In genomic region chrX:124497386-124497785, GRCh38 we compare ENCODE assay signal across 18 cellular contexts.
A peak's percentile ranks its signal among the peaks of the same experiment; 100 is the strongest.
DNase-seq lines count a peak whose midpoint lies in the region; ATAC-seq, FAIRE-seq and TF ChIP-seq lines count a peak whose summit lies in the region.
"Had no signal": no experiment of that assay in that cellular context is flagged by ENCODE, and none has a peak within 500 bp of the region (broad histone marks: within the 10 kb centered on the region; RNA-seq: fewer than 3 reads in every experiment).

No MANE protein-coding gene starts in this region.

- H3K9me3 Mint-ChIP-seq in activated CD8-positive, alpha-beta T cell treated with anti-CD3 and anti-CD28 coated beads for 36 hours = no peaks in the 10 kb centered on the region
- H3K9me3 Mint-ChIP-seq in activated CD8-positive, alpha-beta T cell treated with anti-CD3 and anti-CD28 coated beads, Interleukin-2, amount 10 ng/mL, durations not matched to agents 7 days and 5 days (ENCODE audit: insufficient read depth) = no peaks in the 10 kb centered on the region

- no peaks in the 10 kb centered on the region for H3K36me3 ChIP-seq in bronchial epithelial cell (ENCODE audit: control insufficient read depth, insufficient read depth, low read length)

- ATAC-seq in activated CD8-positive, alpha-beta T cell treated with anti-CD3 and anti-CD28 coated beads for 36 hours = peak; percentile 68
- ATAC-seq in activated CD8-positive, alpha-beta T cell treated with anti-CD3 and anti-CD28 coated beads, Interleukin-2, amount 10 ng/mL, durations not matched to agents 7 days and 5 days = no peak
- no peak for ATAC-seq in HG03139 (IDR thresholded peaks at IDR 0.05; ENCODE audit: unreplicated experiment)
- no peak for ATAC-seq in GM19023 (IDR thresholded peaks at IDR 0.05; ENCODE audit: unreplicated experiment)

- no peak for TF ChIP-seq CTCF in activated CD8-positive, alpha-beta T cell treated with anti-CD3 and anti-CD28 coated beads for 36 hours (IDR thresholded peaks at IDR 0.05)
- no peak for TF ChIP-seq CTCF in bronchial epithelial cell (IDR thresholded peaks at IDR 0.05; ENCODE audit: insufficient read depth, low read length, severe bottlenecking)

- no peak overlapping the region for H3K27ac Mint-ChIP-seq in activated CD8-positive, alpha-beta T cell treated with anti-CD3 and anti-CD28 coated beads for 36 hours
- no peak overlapping the region for H3K27ac Mint-ChIP-seq in activated CD8-positive, alpha-beta T cell treated with anti-CD3 and anti-CD28 coated beads, Interleukin-2, amount 10 ng/mL, durations not matched to agents 7 days and 5 days

- no peak for DNase-seq in activated CD8-positive, alpha-beta T cell treated with anti-CD3 and anti-CD28 coated beads for 36 hours
- no peak for DNase-seq in activated CD8-positive, alpha-beta T cell treated with anti-CD3 and anti-CD28 coated beads, Interleukin-2, amount 10 ng/mL, durations not matched to agents 7 days and 5 days
- DNase-seq in M059J (ENCODE audit: low read depth) (peak; percentile 4), bronchial epithelial cell (ENCODE audit: low read depth) (peak; percentile 76), renal cortical epithelial cell (ENCODE audit: low read depth) (peak; percentile 7), SHP77 treated with DMSO at 0.1 percent for 48 hours (lab: John Stamatoyannopoulos, UW) (no peak)
- DNase-seq: C1 segment of cervical spinal cord, IMR-90, Karpas-422, NCI-H1105, NCI-H187, NCI-H345, NCI-H526 treated with DMSO at 0.1 percent for 48 hours had no signal

- no peaks in the 10 kb centered on the region for H3K27me3 Mint-ChIP-seq in activated CD8-positive, alpha-beta T cell treated with anti-CD3 and anti-CD28 coated beads for 36 hours
- H3K27me3 Mint-ChIP-seq in activated CD8-positive, alpha-beta T cell treated with anti-CD3 and anti-CD28 coated beads, Interleukin-2, amount 10 ng/mL, durations not matched to agents 7 days and 5 days (ENCODE audit: low read depth) = no peaks in the 10 kb centered on the region

- peaks cover 17% of the 10 kb centered on the region for H3K4me1 Mint-ChIP-seq in activated CD8-positive, alpha-beta T cell treated with anti-CD3 and anti-CD28 coated beads for 36 hours (ENCODE audit: low read depth)
- H3K4me1 Mint-ChIP-seq in activated CD8-positive, alpha-beta T cell treated with anti-CD3 and anti-CD28 coated beads, Interleukin-2, amount 10 ng/mL, durations not matched to agents 7 days and 5 days (ENCODE audit: low read depth) = no peaks in the 10 kb centered on the region

- H3K4me3 Mint-ChIP-seq in activated CD8-positive, alpha-beta T cell treated with anti-CD3 and anti-CD28 coated beads for 36 hours = no peak overlapping the region
- no peak overlapping the region for H3K4me3 Mint-ChIP-seq in activated CD8-positive, alpha-beta T cell treated with anti-CD3 and anti-CD28 coated beads, Interleukin-2, amount 10 ng/mL, durations not matched to agents 7 days and 5 days

- H3K27me3 ChIP-seq in bronchial epithelial cell (ENCODE audit: control insufficient read depth, insufficient read depth, low read length) = no peaks in the 10 kb centered on the region

- POLR2A ChIA-PET in activated CD8-positive, alpha-beta T cell treated with anti-CD3 and anti-CD28 coated beads for 36 hours (lab: Charles Lee) = no interaction called here
- POLR2A ChIA-PET in activated CD8-positive, alpha-beta T cell treated with anti-CD3 and anti-CD28 coated beads, Interleukin-2, amount 10 ng/mL, durations not matched to agents 7 days and 5 days (lab: Charles Lee) = no interaction called here

- intact Hi-C loops in activated CD8-positive, alpha-beta T cell treated with anti-CD3 and anti-CD28 coated beads for 36 hours (cut with micrococcal nuclease) = no loop called here

- CTCF ChIA-PET in activated CD8-positive, alpha-beta T cell treated with anti-CD3 and anti-CD28 coated beads for 36 hours (lab: Charles Lee) = no interaction called here
- CTCF ChIA-PET in activated CD8-positive, alpha-beta T cell treated with anti-CD3 and anti-CD28 coated beads, Interleukin-2, amount 10 ng/mL, durations not matched to agents 7 days and 5 days (lab: Charles Lee) = no interaction called here

- no peak overlapping the region for H3K4me3 ChIP-seq in bronchial epithelial cell (ENCODE audit: low read depth, low read length)

- no peaks in the 10 kb centered on the region for H3K36me3 Mint-ChIP-seq in activated CD8-positive, alpha-beta T cell treated with anti-CD3 and anti-CD28 coated beads for 36 hours (ENCODE audit: low read depth)
- H3K36me3 Mint-ChIP-seq in activated CD8-positive, alpha-beta T cell treated with anti-CD3 and anti-CD28 coated beads, Interleukin-2, amount 10 ng/mL, durations not matched to agents 7 days and 5 days (ENCODE audit: low read depth) = no peaks in the 10 kb centered on the region

- no peak for FAIRE-seq in bronchial epithelial cell (lab: Jason Lieb, UNC)
- FAIRE-seq: A204.1, GM12892, H54 had no signal

Comparison
In these comparisons a context has a peak if more than half of its experiments do, and no peak if none do; other contexts are left out.
1. DNase-seq: peak in M059J (single experiment), bronchial epithelial cell (single experiment) and renal cortical epithelial cell (single experiment); none in activated CD8-positive, alpha-beta T cell treated with anti-CD3 and anti-CD28 coated beads for 36 hours (single experiment), activated CD8-positive, alpha-beta T cell treated with anti-CD3 and anti-CD28 coated beads, Interleukin-2, amount 10 ng/mL, durations not matched to agents 7 days and 5 days (single experiment) and SHP77 treated with DMSO at 0.1 percent for 48 hours (single experiment).